In the genomic region with DNA sequence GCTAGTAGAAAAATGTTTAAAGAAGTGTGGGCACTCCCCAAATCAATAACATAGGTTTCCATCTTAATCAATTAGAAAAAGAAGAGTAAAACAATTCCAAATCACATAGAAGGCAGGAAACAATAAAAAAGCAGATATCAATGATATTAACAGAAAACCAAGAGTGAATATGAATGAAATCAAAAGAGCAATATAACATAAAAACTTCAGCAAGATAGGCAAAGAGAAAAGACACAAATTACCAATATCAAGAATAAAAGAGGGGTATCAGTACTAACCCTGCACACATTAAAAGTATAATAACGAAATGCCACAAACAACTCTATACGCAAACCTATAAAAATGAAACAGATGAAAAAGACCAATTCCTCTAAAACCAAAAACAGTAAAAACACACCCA, we compare ENCODE assay signal across 22 cellular contexts. TPM values are rescaled to one million over a fixed set of nuclear protein-coding genes. Genes with fewer than 3 reads are reported as not detected.
DNase-seq lines count a peak whose midpoint lies in the region; ATAC-seq and TF ChIP-seq lines count a peak whose summit lies in the region.
"Had no signal": no experiment of that assay in that cellular context is flagged by ENCODE, and none has a peak within 500 bp of the region (broad histone marks: within the 10 kb centered on the region; RNA-seq: fewer than 3 reads in every experiment).

No MANE protein-coding gene starts in this region.

- H3K36me3 Mint-ChIP-seq in mesothelial cell of epicardium: peaks cover 10% of the 10 kb centered on the region
- H3K36me3 Mint-ChIP-seq: CD4-positive, alpha-beta memory T cell had no signal

- H3K4me3 ChIP-seq in Panc1 (ENCODE audit: low read depth in 2 of 2, low read length in 2 of 2) (peak overlapping the region in 1 of 2 experiments; percentile 34; a peak in 2 of 4 replicates), adrenal gland (no peak overlapping the region)

- H3K9me3 ChIP-seq in ES-I3 (ENCODE audit: control insufficient read depth, insufficient read depth, low read length) (no peaks in the 10 kb centered on the region), Panc1 (ENCODE audit: control insufficient read depth, insufficient read depth, low read depth, low read length) (no peaks in the 10 kb centered on the region), adrenal gland (replicated peaks in 1 of 3) (no peaks in the 10 kb centered on the region)

- in situ Hi-C loops in Panc1 (cut with HindIII; ENCODE audit: low pct_unique_long_range_greater_than_20kb, low sequenced_read_pairs): no loop called here

- peaks cover 23% of the 10 kb centered on the region for H3K9me3 Mint-ChIP-seq in mesothelial cell of epicardium

- DNase-seq in Panc1 (ENCODE audit: low read depth, low spot score) (no peak), mesothelial cell of epicardium (ENCODE audit: low spot score in 2 of 2, unreplicated experiment in 2 of 2) (no peak), NCI-H345 (lab: John Stamatoyannopoulos, UW) (no peak), MV-4-11 (lab: John Stamatoyannopoulos, UW) (no peak), adrenal gland (no peak)
- DNase-seq: Calu3; CD4-positive, alpha-beta memory T cell; DMS153; GOT3; KG1; NCI-H1105; NCI-H146; NCI-H2029; NCI-H2227 treated with DMSO at 0.1 percent for 48 hours; NCI-H524; NCI-H82; Right ventricle myocardium superior; SW 1271; T-helper 17 cell had no signal

- H3K27me3 Mint-ChIP-seq in mesothelial cell of epicardium (ENCODE audit: low read depth): no peaks in the 10 kb centered on the region

- peak overlapping the region; percentile 36; the same call in 1 of the 2 replicates for H3K9ac ChIP-seq in ES-I3 (ENCODE audit: low read depth, low read length)

- H3K27ac Mint-ChIP-seq in mesothelial cell of epicardium: peak overlapping the region; percentile 45
- H3K27ac Mint-ChIP-seq: CD4-positive, alpha-beta memory T cell; T-helper 17 cell had no signal

- TF ChIP-seq POLR2A in adrenal gland (IDR thresholded peaks at IDR 0.05): no peak

- TF ChIP-seq CTCF in Panc1 (IDR thresholded peaks at IDR 0.05) (no peak), mesothelial cell of epicardium (IDR thresholded peaks at IDR 0.05; ENCODE audit: unreplicated experiment) (no peak), adrenal gland (IDR thresholded peaks at IDR 0.05) (no peak)

- intact Hi-C loops in Panc1 (cut with micrococcal nuclease; ENCODE audit: unreplicated experiment) (no loop called here), adrenal gland (cut with DNase I) (no loop called here)

- no peaks in the 10 kb centered on the region for H3K4me1 Mint-ChIP-seq in mesothelial cell of epicardium
- H3K4me1 Mint-ChIP-seq: CD4-positive, alpha-beta memory T cell had no signal

- WGBS in adrenal gland, 4 donors: 88 to 100% (median 95%) methylated on average over 2 of the region's 2 CpGs

- peak overlapping the region; percentile 74 for H3K27ac ChIP-seq in Panc1 (ENCODE audit: low read length)
- no peak overlapping the region for H3K27ac ChIP-seq in adrenal gland

- H3K4me1 ChIP-seq in ES-I3 (ENCODE audit: insufficient read depth, low read length) (no peaks in the 10 kb centered on the region; the same call in 1 of the 2 replicates), Panc1 (ENCODE audit: control insufficient read depth, insufficient read depth, low read length) (peaks cover 8% of the 10 kb centered on the region), adrenal gland (replicated peaks in 1 of 2) (no peaks in the 10 kb centered on the region)

- CTCF ChIA-PET in Panc1 (lab: Charles Lee): interaction anchor here (0.5 to 0.6 kb wide), 2 partner anchors 32 to 903 kb away, joined by 3 to 4 read pairs; no protein-coding TSS in a partner anchor

- no peaks in the 10 kb centered on the region for H3K36me3 ChIP-seq in ES-I3 (ENCODE audit: insufficient read depth, low read length)
- H3K36me3 ChIP-seq in Panc1 (ENCODE audit: control insufficient read depth, insufficient read depth, low read length): no peaks in the 10 kb centered on the region
- no peaks in the 10 kb centered on the region for H3K36me3 ChIP-seq in adrenal gland (replicated peaks in 1 of 2)

- H3K27me3 ChIP-seq in Panc1 (ENCODE audit: control insufficient read depth, insufficient read depth, low read length) (no peaks in the 10 kb centered on the region), adrenal gland (no peaks in the 10 kb centered on the region)

- POLR2A ChIA-PET in Panc1 (lab: Charles Lee): no interaction called here

- no peak for ATAC-seq in Panc1
- no peak for ATAC-seq in HG02623 (IDR thresholded peaks at IDR 0.05; ENCODE audit: unreplicated experiment)
- ATAC-seq: HepG2, T-helper 17 cell had no signal

- H3K4me3 Mint-ChIP-seq in mesothelial cell of epicardium: peak overlapping the region; percentile 53
- H3K4me3 Mint-ChIP-seq: CD4-positive, alpha-beta memory T cell; T-helper 17 cell had no signal

- TSS peak; percentile 77 for BruUV-seq in Panc1 (replicated peaks; lab: Mats Ljungman, UMichigan)

RNA-seq across cellular contexts. Expression of gene DMXL2, which starts 19.6 kb away (rescaled TPM):
- total RNA-seq in Panc1 (2021; ENCODE audit: unreplicated experiment) (37.3 TPM), mesothelial cell of epicardium (41.3 to 44.8 TPM (median 43.2 TPM) in 3 replicates), adrenal gland (10 to 100 TPM; 20.0 to 51.4 (median 22.2) TPM)
- polyA plus RNA-seq in Panc1 (2012; ENCODE audit: insufficient read length): 26.9 TPM
- 10 to 100 TPM; 19.6 to 43.9 (median 40.1) TPM for polyA plus RNA-seq in adrenal gland
